ENCODE assay signal across 1 cellular context in genomic region chr22:45647532-45648225, GRCh38.
TF ChIP-seq lines count a peak whose summit lies in the region.

No MANE protein-coding gene starts in this region.

TF ChIP-seq in H1, 55 proteins besides CTCF, POLR2A, EP300 and RAD21 (continued from another document):
- TF ChIP-seq, protein P1, sequence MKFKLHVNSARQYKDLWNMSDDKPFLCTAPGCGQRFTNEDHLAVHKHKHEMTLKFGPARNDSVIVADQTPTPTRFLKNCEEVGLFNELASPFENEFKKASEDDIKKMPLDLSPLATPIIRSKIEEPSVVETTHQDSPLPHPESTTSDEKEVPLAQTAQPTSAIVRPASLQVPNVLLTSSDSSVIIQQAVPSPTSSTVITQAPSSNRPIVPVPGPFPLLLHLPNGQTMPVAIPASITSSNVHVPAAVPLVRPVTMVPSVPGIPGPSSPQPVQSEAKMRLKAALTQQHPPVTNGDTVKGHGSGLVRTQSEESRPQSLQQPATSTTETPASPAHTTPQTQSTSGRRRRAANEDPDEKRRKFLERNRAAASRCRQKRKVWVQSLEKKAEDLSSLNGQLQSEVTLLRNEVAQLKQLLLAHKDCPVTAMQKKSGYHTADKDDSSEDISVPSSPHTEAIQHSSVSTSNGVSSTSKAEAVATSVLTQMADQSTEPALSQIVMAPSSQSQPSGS (IDR thresholded peaks at IDR 0.05; ENCODE audit: low read length) = no peak
- no peak for TF ChIP-seq POLR2AphosphoS5 (IDR thresholded peaks at IDR 0.05; ENCODE audit: low read depth, low read length)
- TF ChIP-seq SUZ12 (IDR thresholded peaks at IDR 0.05; ENCODE audit: low read length) = no peak
- no peak for TF ChIP-seq JUN (IDR thresholded peaks at IDR 0.05; ENCODE audit: low read depth, low read length)
- TF ChIP-seq HDAC2 (IDR thresholded peaks at IDR 0.05; ENCODE audit: borderline replicate concordance in 1 of 2, low read depth in 2 of 2, low read length in 2 of 2) = no peak
